In the genomic region with DNA sequence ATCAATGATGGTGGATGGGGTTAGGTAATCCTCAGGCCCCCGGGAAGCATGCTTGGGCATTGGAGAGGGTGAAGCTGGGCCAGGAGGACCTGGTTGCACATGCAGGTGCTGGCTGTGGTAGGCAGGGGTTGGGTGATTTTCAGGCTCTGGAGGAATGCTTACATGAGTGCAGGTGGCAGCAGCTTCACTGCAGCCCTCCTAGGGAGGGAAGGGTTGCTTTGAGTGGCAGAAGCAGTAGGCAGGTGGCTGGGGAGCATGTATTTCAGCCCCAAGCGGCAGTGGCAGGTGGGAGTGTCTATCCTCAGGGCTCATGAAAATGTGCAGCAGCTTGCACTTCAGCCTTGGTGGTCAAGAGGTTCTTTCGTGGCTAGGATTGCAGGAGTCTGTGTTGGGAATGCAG, we compare ENCODE assay signal across 18 cellular contexts.
"Had no signal": no experiment of that assay in that cellular context is flagged by ENCODE, and none has a peak within 500 bp of the region (broad histone marks: within the 10 kb centered on the region; RNA-seq: fewer than 3 reads in every experiment).

No MANE protein-coding gene starts in this region.

- FAIRE-seq: endometrium, small intestine had no signal

- H3K27me3 ChIP-seq: breast epithelium, neutrophil, right atrium auricular region had no signal

- H3K36me3 Mint-ChIP-seq: type B pancreatic cell had no signal

- DNase-seq: activated CD4-positive, alpha-beta T cell treated with anti-CD3 and anti-CD28 coated beads for 4 hours; activated effector memory CD4-positive, alpha-beta T cell treated with anti-CD3 and anti-CD28 coated beads, Interleukin-2, amount 50 U/mL, for 16 hours; activated naive CD8-positive, alpha-beta T cell treated with anti-CD3 and anti-CD28 coated beads, Interleukin-2, amount 10 ng/mL, durations not matched to agents 7 days and 5 days; activated T-cell treated with anti-CD3 and anti-CD28 coated beads for 4 hours; aorta; hypothalamus; kidney glomerular epithelial cell; midbrain; naive B cell; small intestine; T1000 had no signal

- H3K9me3 ChIP-seq: breast epithelium, neutrophil, right atrium auricular region had no signal

- H3K4me3 ChIP-seq: breast epithelium, right atrium auricular region had no signal

- H3K27ac ChIP-seq: breast epithelium, neutrophil, right atrium auricular region, VCaP had no signal

- ATAC-seq: esophagus mucosa had no signal

- H3K27me3 Mint-ChIP-seq: naive B cell, type B pancreatic cell had no signal

- H3K36me3 ChIP-seq: breast epithelium, neutrophil, right atrium auricular region had no signal

- H3K27ac Mint-ChIP-seq: activated naive CD8-positive, alpha-beta T cell treated with anti-CD3 and anti-CD28 coated beads, Interleukin-2, amount 10 ng/mL, durations not matched to agents 7 days and 5 days; type B pancreatic cell had no signal

- H3K4me3 Mint-ChIP-seq: activated naive CD8-positive, alpha-beta T cell treated with anti-CD3 and anti-CD28 coated beads, Interleukin-2, amount 10 ng/mL, durations not matched to agents 7 days and 5 days; type B pancreatic cell had no signal
